8 cellular contexts compared by ENCODE assay signal in the genomic region with DNA sequence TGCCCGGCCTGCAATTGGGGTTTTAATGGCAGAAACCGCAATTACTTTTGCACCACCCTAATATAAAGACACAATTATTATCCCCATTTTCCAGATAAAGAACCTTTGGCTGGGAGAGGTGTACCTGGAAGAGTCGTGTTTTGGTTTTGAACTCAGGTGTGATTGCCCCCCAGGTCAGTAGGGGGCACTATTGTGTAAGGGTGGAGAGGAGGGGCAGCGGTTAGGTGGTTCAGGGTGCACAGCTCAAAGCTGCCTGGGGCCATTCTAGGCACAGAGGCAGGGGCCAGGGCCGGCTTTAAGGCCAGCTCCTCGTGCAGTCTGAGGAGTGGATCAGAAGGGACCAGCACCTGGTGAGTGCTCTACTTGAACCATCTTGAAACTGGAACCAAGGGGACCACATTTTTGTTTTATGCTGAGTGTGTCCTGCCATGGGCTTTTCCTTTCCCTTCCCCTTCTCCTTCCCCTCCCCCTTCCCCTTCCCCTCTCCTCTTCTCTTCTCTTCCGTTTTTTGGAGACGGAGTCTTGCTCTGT. TPM values are rescaled to one million over a fixed set of nuclear protein-coding genes. Genes with fewer than 3 reads are reported as not detected.
DNase-seq lines count a peak whose midpoint lies in the region; ATAC-seq and TF ChIP-seq lines count a peak whose summit lies in the region.

No MANE protein-coding gene starts in this region.

- no peak overlapping the region for H3K9ac ChIP-seq in DND-41 (ENCODE audit: low read depth, low read length)

- H3K4me3 ChIP-seq in DND-41 (ENCODE audit: low read depth in 1 of 2, low read length in 2 of 2), result no peak overlapping the region
- H3K4me3 ChIP-seq in Jurkat, Clone E6-1 (ENCODE audit: low read length), result no peak overlapping the region
- no peak overlapping the region for H3K4me3 ChIP-seq in right cardiac atrium (ENCODE audit: low read length)

- H3K79me2 ChIP-seq in DND-41 (ENCODE audit: insufficient read depth, low read length), result no peaks in the 10 kb centered on the region

- no peaks in the 10 kb centered on the region for H4K20me1 ChIP-seq in DND-41 (ENCODE audit: insufficient read depth, low read length)

- H3K27me3 ChIP-seq in DND-41 (ENCODE audit: insufficient read depth, low read length, poor library complexity) (no peaks in the 10 kb centered on the region), right cardiac atrium (ENCODE audit: control insufficient read depth, insufficient read depth) (no peaks in the 10 kb centered on the region)

- H3K27ac ChIP-seq in DND-41 (ENCODE audit: low read length), result no peak overlapping the region
- H3K27ac ChIP-seq in right cardiac atrium (ENCODE audit: low read length), result no peak overlapping the region

- H3K9me3 ChIP-seq in DND-41 (ENCODE audit: insufficient read depth, low read length, severe bottlenecking) (no peaks in the 10 kb centered on the region), right cardiac atrium (ENCODE audit: control insufficient read depth, low read length) (no peaks in the 10 kb centered on the region)

- no peaks in the 10 kb centered on the region for H3K36me3 ChIP-seq in DND-41 (ENCODE audit: insufficient read depth, low read length)

- WGBS in right cardiac atrium, result 33% methylated on average over 8 of the region's 8 CpGs

- DNase-seq in DND-41, result peak; percentile 77
- DNase-seq in Jurkat, Clone E6-1 (ENCODE audit: low read depth, low spot score), result peak; percentile 71
- peak; percentile 52 for DNase-seq in SK-N-DZ (ENCODE audit: low spot score)
- DNase-seq in activated naive CD4-positive, alpha-beta T cell treated with anti-CD3 and anti-CD28 coated beads, Interleukin-2, amount 50 U/mL, for 16 hours, result peak; percentile 74
- no peak for DNase-seq in right cardiac atrium
- DNase-seq in stimulated activated CD4-positive, alpha-beta T cell treated with anti-CD3 and anti-CD28 coated beads, Interleukin-2, amount 100 ng/mL, for 48 hours, result peak; percentile 75 to 80

- no peak overlapping the region for H2AFZ ChIP-seq in DND-41 (ENCODE audit: low read depth, low read length)

- H3K4me2 ChIP-seq in DND-41 (ENCODE audit: insufficient read depth, low read length), result no peak overlapping the region

- H3K4me1 ChIP-seq in DND-41 (ENCODE audit: insufficient read depth, low read length) (peaks cover 3% of the 10 kb centered on the region; the same call in 1 of the 2 replicates), right cardiac atrium (ENCODE audit: control insufficient read depth, insufficient read depth, low read length) (peaks cover 2% of the 10 kb centered on the region)

- peak; percentile 89 for ATAC-seq in DND-41 (ENCODE audit: insufficient read depth, low read depth)
- peak; percentile 43 to 55 for ATAC-seq in right cardiac atrium
- ATAC-seq in HG03097 (IDR thresholded peaks at IDR 0.05; ENCODE audit: low FRiP score, unreplicated experiment), result no peak
- no peak for ATAC-seq in HG03457 (IDR thresholded peaks at IDR 0.05; ENCODE audit: unreplicated experiment)

- peak; percentile 98 for TF ChIP-seq CTCF in DND-41 (IDR thresholded peaks at IDR 0.05; ENCODE audit: borderline replicate concordance, extremely low read depth, low read length, poor library complexity, severe bottlenecking)

- intact Hi-C loops in right cardiac atrium (cut with DNase I), result loop anchor here in 3 of 4 donors (2.0 to 5.0 kb wide), 3 partner anchors 36 to 151 kb away; no protein-coding TSS in a partner anchor

RNA-seq across cellular contexts. Expression of a gene that starts 5.8 kb away (rescaled TPM):
- 68.6 TPM for polyA plus RNA-seq in Jurkat, Clone E6-1 (2012; ENCODE audit: insufficient read depth, insufficient read length)
- 6.2 and 10.0 TPM in 2 replicates for polyA plus RNA-seq in SK-N-DZ (2014; cell fraction: cytosol; rRNA removed)
- polyA plus RNA-seq in SK-N-DZ (2014; cell fraction: nucleus; rRNA removed), result 12.9 and 20.4 TPM in 2 replicates
- 100 to 1,000 TPM; 139 to 158 (median 147) TPM for total RNA-seq in right cardiac atrium
- polyA plus RNA-seq in right cardiac atrium, result 104 TPM

RNA-seq across cellular contexts. Expression of a gene that starts 10.4 kb away (rescaled TPM):
- polyA plus RNA-seq in Jurkat, Clone E6-1 (2012; ENCODE audit: insufficient read depth, insufficient read length), result 3,956 TPM
- polyA plus RNA-seq in SK-N-DZ (2014; cell fraction: cytosol; rRNA removed), result 2,955 and 3,351 TPM in 2 replicates
- 1,993 and 2,628 TPM in 2 replicates for polyA plus RNA-seq in SK-N-DZ (2014; cell fraction: nucleus; rRNA removed)
- total RNA-seq in right cardiac atrium, result 1,000 to 10,000 TPM; 1,034 to 1,270 (median 1,120) TPM
- polyA plus RNA-seq in right cardiac atrium, result 2,599 TPM

RNA-seq across cellular contexts. Expression of a gene that starts 19.2 kb away (rescaled TPM):
- 3,715 TPM for polyA plus RNA-seq in Jurkat, Clone E6-1 (2012; ENCODE audit: insufficient read depth, insufficient read length)
- 2,059 and 2,161 TPM in 2 replicates for polyA plus RNA-seq in SK-N-DZ (2014; cell fraction: cytosol; rRNA removed)
- polyA plus RNA-seq in SK-N-DZ (2014; cell fraction: nucleus; rRNA removed), result 1,139 and 1,390 TPM in 2 replicates
- 1,000 to 10,000 TPM; 1,399 to 1,753 (median 1,480) TPM for total RNA-seq in right cardiac atrium
- 1,392 TPM for polyA plus RNA-seq in right cardiac atrium

RNA-seq across cellular contexts. Expression of a gene that starts 21.2 kb away (rescaled TPM):
- 9.3 TPM for polyA plus RNA-seq in Jurkat, Clone E6-1 (2012; ENCODE audit: insufficient read depth, insufficient read length)
- polyA plus RNA-seq in SK-N-DZ (2014; cell fraction: cytosol; rRNA removed), result 6.9 and 16.4 TPM in 2 replicates
- polyA plus RNA-seq in SK-N-DZ (2014; cell fraction: nucleus; rRNA removed), result 7.5 and 25.5 TPM in 2 replicates
- 10 to 100 TPM; 10.2 to 27.4 (median 17.6) TPM for total RNA-seq in right cardiac atrium
- polyA plus RNA-seq in right cardiac atrium, result 29.3 TPM

RNA-seq across cellular contexts. Expression of a gene that starts 32.6 kb away (rescaled TPM):
- polyA plus RNA-seq in Jurkat, Clone E6-1 (2012; ENCODE audit: insufficient read depth, insufficient read length), result 14.7 TPM
- 0.32 and 0.54 TPM in 2 replicates for polyA plus RNA-seq in SK-N-DZ (2014; cell fraction: cytosol; rRNA removed)
- 1.1 and 1.5 TPM in 2 replicates for polyA plus RNA-seq in SK-N-DZ (2014; cell fraction: nucleus; rRNA removed)
- 1 to 10 TPM; 4.4 to 6.8 (median 4.9) TPM for total RNA-seq in right cardiac atrium
- polyA plus RNA-seq in right cardiac atrium, result 6.6 TPM

Comparison
In these comparisons a context has a peak if more than half of its experiments do, and no peak if none do; other contexts are left out.
1. ATAC-seq: peak in DND-41 (single experiment) and right cardiac atrium (2 of 2); none in HG03097 (single experiment) and HG03457 (single experiment).
2. DNase-seq: peak in DND-41 (single experiment), Jurkat, Clone E6-1 (single experiment), SK-N-DZ (single experiment), activated naive CD4-positive, alpha-beta T cell treated with anti-CD3 and anti-CD28 coated beads, Interleukin-2, amount 50 U/mL, for 16 hours (single experiment) and stimulated activated CD4-positive, alpha-beta T cell treated with anti-CD3 and anti-CD28 coated beads, Interleukin-2, amount 100 ng/mL, for 48 hours (2 of 2); none in right cardiac atrium (0 of 3).